23 cellular contexts compared by ENCODE assay signal in genomic region chr11:34929794-34930763, GRCh38. TPM values are rescaled to one million over a fixed set of nuclear protein-coding genes. Genes with fewer than 3 reads are reported as not detected.
DNase-seq lines count a peak whose midpoint lies in the region; ATAC-seq and TF ChIP-seq lines count a peak whose summit lies in the region.
"Had no signal": no experiment of that assay in that cellular context is flagged by ENCODE, and none has a peak within 500 bp of the region (broad histone marks: within the 10 kb centered on the region; RNA-seq: fewer than 3 reads in every experiment).

No MANE protein-coding gene starts in this region.

- no peaks in the 10 kb centered on the region for H3K27me3 Mint-ChIP-seq in activated CD8-positive, alpha-beta T cell treated with anti-CD3 and anti-CD28 coated beads for 36 hours
- H3K27me3 Mint-ChIP-seq in activated CD8-positive, alpha-beta T cell treated with anti-CD3 and anti-CD28 coated beads, Interleukin-2, amount 10 ng/mL, durations not matched to agents 7 days and 5 days (ENCODE audit: low read depth): no peaks in the 10 kb centered on the region
- H3K27me3 Mint-ChIP-seq: activated CD4-positive, alpha-beta memory T cell treated with anti-CD3 and anti-CD28 coated beads for 36 hours had no signal

- no peak overlapping the region for H3K9ac ChIP-seq in liver (ENCODE audit: low read depth in 1 of 2, low read length in 2 of 2)
- H3K9ac ChIP-seq: BLaER1 treated with 17β-estradiol and CSF1 and Interleukin-3, amounts not matched to agents 10 nM and 100 nM had no signal

- no peak overlapping the region for H3K4me3 ChIP-seq in liver (ENCODE audit: low read depth in 1 of 3, low read length in 3 of 3)
- H3K4me3 ChIP-seq in upper lobe of right lung: no peak overlapping the region
- H3K4me3 ChIP-seq: BLaER1 treated with 17β-estradiol and CSF1 and Interleukin-3, amounts not matched to agents 10 nM and 100 nM; esophagus squamous epithelium had no signal

- H3K4me1 Mint-ChIP-seq in activated CD8-positive, alpha-beta T cell treated with anti-CD3 and anti-CD28 coated beads for 36 hours (ENCODE audit: low read depth): peaks cover 18% of the 10 kb centered on the region
- peaks cover 10% of the 10 kb centered on the region for H3K4me1 Mint-ChIP-seq in activated CD8-positive, alpha-beta T cell treated with anti-CD3 and anti-CD28 coated beads, Interleukin-2, amount 10 ng/mL, durations not matched to agents 7 days and 5 days (ENCODE audit: low read depth)

- H3K9me3 Mint-ChIP-seq in activated CD8-positive, alpha-beta T cell treated with anti-CD3 and anti-CD28 coated beads for 36 hours: no peaks in the 10 kb centered on the region
- no peaks in the 10 kb centered on the region for H3K9me3 Mint-ChIP-seq in activated CD8-positive, alpha-beta T cell treated with anti-CD3 and anti-CD28 coated beads, Interleukin-2, amount 10 ng/mL, durations not matched to agents 7 days and 5 days (ENCODE audit: insufficient read depth)
- H3K9me3 Mint-ChIP-seq: activated CD4-positive, alpha-beta memory T cell treated with anti-CD3 and anti-CD28 coated beads for 36 hours; activated naive CD4-positive, alpha-beta T cell treated with anti-CD3 and anti-CD28 coated beads for 36 hours; stimulated activated effector memory CD8-positive, alpha-beta T cell treated with anti-CD3 and anti-CD28 coated beads, Interleukin-12 subunit alpha, Interleukin-12 subunit beta, amount 100 ng/mL, for 72 hours; T-helper 2 cell treated with Interferon-gamma antibody and Interleukin-4, amounts not matched to agents 5 μg/mL and 100 μg/mL, for 36 hours had no signal

- POLR2A ChIA-PET in activated CD8-positive, alpha-beta T cell treated with anti-CD3 and anti-CD28 coated beads for 36 hours (lab: Charles Lee): interaction anchor here (1.2 kb wide), 1 partner anchor 18 kb away, joined by 3 read pairs; no protein-coding TSS in a partner anchor
- POLR2A ChIA-PET in activated CD8-positive, alpha-beta T cell treated with anti-CD3 and anti-CD28 coated beads, Interleukin-2, amount 10 ng/mL, durations not matched to agents 7 days and 5 days (lab: Charles Lee): no interaction called here

- no peak overlapping the region for H3K4me3 Mint-ChIP-seq in activated CD8-positive, alpha-beta T cell treated with anti-CD3 and anti-CD28 coated beads for 36 hours
- no peak overlapping the region for H3K4me3 Mint-ChIP-seq in activated CD8-positive, alpha-beta T cell treated with anti-CD3 and anti-CD28 coated beads, Interleukin-2, amount 10 ng/mL, durations not matched to agents 7 days and 5 days
- H3K4me3 Mint-ChIP-seq: activated CD4-positive, alpha-beta memory T cell treated with anti-CD3 and anti-CD28 coated beads for 36 hours; activated naive CD4-positive, alpha-beta T cell treated with anti-CD3 and anti-CD28 coated beads for 36 hours; stimulated activated effector memory CD8-positive, alpha-beta T cell treated with anti-CD3 and anti-CD28 coated beads, Interleukin-12 subunit alpha, Interleukin-12 subunit beta, amount 100 ng/mL, for 72 hours; T-helper 2 cell treated with Interferon-gamma antibody and Interleukin-4, amounts not matched to agents 5 μg/mL and 100 μg/mL, for 36 hours had no signal

- no peaks in the 10 kb centered on the region for H3K36me3 Mint-ChIP-seq in activated CD8-positive, alpha-beta T cell treated with anti-CD3 and anti-CD28 coated beads for 36 hours (ENCODE audit: low read depth)
- H3K36me3 Mint-ChIP-seq in activated CD8-positive, alpha-beta T cell treated with anti-CD3 and anti-CD28 coated beads, Interleukin-2, amount 10 ng/mL, durations not matched to agents 7 days and 5 days (ENCODE audit: low read depth): peaks cover 11% of the 10 kb centered on the region

- CTCF ChIA-PET in activated CD8-positive, alpha-beta T cell treated with anti-CD3 and anti-CD28 coated beads for 36 hours (lab: Charles Lee): interaction anchor here (0.6 to 9.2 kb wide), 7 partner anchors 12 to 1329 kb away, joined by 3 to 144 read pairs (median 3); no protein-coding TSS in a partner anchor
- CTCF ChIA-PET in activated CD8-positive, alpha-beta T cell treated with anti-CD3 and anti-CD28 coated beads, Interleukin-2, amount 10 ng/mL, durations not matched to agents 7 days and 5 days (lab: Charles Lee): interaction anchor here (0.9 to 9.5 kb wide), 4 partner anchors 12 to 462 kb away, joined by 3 to 150 read pairs (median 37); no protein-coding TSS in a partner anchor

- no peak for DNase-seq in activated CD8-positive, alpha-beta T cell treated with anti-CD3 and anti-CD28 coated beads for 36 hours
- DNase-seq in activated CD8-positive, alpha-beta T cell treated with anti-CD3 and anti-CD28 coated beads, Interleukin-2, amount 10 ng/mL, durations not matched to agents 7 days and 5 days: no peak
- DNase-seq in SW480 (ENCODE audit: low spot score) (peak; percentile 77), upper lobe of right lung (no peak), SW 1271 (lab: John Stamatoyannopoulos, UW) (no peak), DMS 273 (lab: John Stamatoyannopoulos, UW; ENCODE audit: unreplicated experiment) (no peak)
- DNase-seq: activated CD4-positive, alpha-beta memory T cell treated with anti-CD3 and anti-CD28 coated beads for 36 hours; activated naive CD4-positive, alpha-beta T cell treated with anti-CD3 and anti-CD28 coated beads for 36 hours; activated T-cell treated with anti-CD3 and anti-CD28 coated beads, Interleukin-2, amount 50 U/mL, for 1 hour; effector memory CD4-positive, alpha-beta T cell; esophagus squamous epithelium; Karpas-422; NCI-H1105; NCI-H2081 treated with DMSO at 0.1 percent for 48 hours; NCI-H524 treated with DMSO at 0.1 percent for 48 hours; occipital lobe; right cardiac atrium; SIG-M5 had no signal

- H3K4me1 ChIP-seq in liver (ENCODE audit: control insufficient read depth in 4 of 4, insufficient read depth in 4 of 4, low read length in 3 of 4) (peaks cover 1 to 21% (median 10%) of the 10 kb centered on the region in 4 donors), upper lobe of right lung (peaks cover 27% of the 10 kb centered on the region)

- H3K9me3 ChIP-seq in liver (ENCODE audit: control insufficient read depth in 4 of 4, low read length in 3 of 4) (no peaks in the 10 kb centered on the region), upper lobe of right lung (no peaks in the 10 kb centered on the region)
- H3K9me3 ChIP-seq: BLaER1 treated with 17β-estradiol and CSF1 and Interleukin-3, amounts not matched to agents 10 nM and 100 nM; esophagus squamous epithelium had no signal

- H3K27me3 ChIP-seq in liver (ENCODE audit: control insufficient read depth in 4 of 4, insufficient read depth in 4 of 4, low read length in 3 of 4) (no peaks in the 10 kb centered on the region), upper lobe of right lung (no peaks in the 10 kb centered on the region)
- H3K27me3 ChIP-seq: BLaER1 treated with 17β-estradiol and CSF1 and Interleukin-3, amounts not matched to agents 10 nM and 100 nM; esophagus squamous epithelium had no signal

- ATAC-seq in activated CD8-positive, alpha-beta T cell treated with anti-CD3 and anti-CD28 coated beads for 36 hours: no peak
- no peak for ATAC-seq in activated CD8-positive, alpha-beta T cell treated with anti-CD3 and anti-CD28 coated beads, Interleukin-2, amount 10 ng/mL, durations not matched to agents 7 days and 5 days
- ATAC-seq in upper lobe of right lung (peak; percentile 71), HG03135 (IDR thresholded peaks at IDR 0.05; ENCODE audit: unreplicated experiment) (no peak)
- ATAC-seq: right cardiac atrium; stimulated activated effector memory CD8-positive, alpha-beta T cell treated with anti-CD3 and anti-CD28 coated beads, Interleukin-12 subunit alpha, Interleukin-12 subunit beta, amount 100 ng/mL, for 72 hours had no signal

- peak in 1 of 2 donors; percentile 17 for TF ChIP-seq RAD21 in liver (IDR thresholded peaks at IDR 0.05)

- H3K36me3 ChIP-seq in liver (ENCODE audit: control insufficient read depth in 4 of 4, insufficient read depth in 3 of 4, low read depth in 1 of 4, low read length in 3 of 4) (peaks cover 0 to 6% (median 5%) of the 10 kb centered on the region in 4 donors), upper lobe of right lung (peaks cover 27% of the 10 kb centered on the region)

- H3K27ac Mint-ChIP-seq in activated CD8-positive, alpha-beta T cell treated with anti-CD3 and anti-CD28 coated beads for 36 hours: peak overlapping the region; percentile 53
- no peak overlapping the region for H3K27ac Mint-ChIP-seq in activated CD8-positive, alpha-beta T cell treated with anti-CD3 and anti-CD28 coated beads, Interleukin-2, amount 10 ng/mL, durations not matched to agents 7 days and 5 days
- H3K27ac Mint-ChIP-seq: activated CD4-positive, alpha-beta memory T cell treated with anti-CD3 and anti-CD28 coated beads for 36 hours; activated naive CD4-positive, alpha-beta T cell treated with anti-CD3 and anti-CD28 coated beads for 36 hours; stimulated activated effector memory CD8-positive, alpha-beta T cell treated with anti-CD3 and anti-CD28 coated beads, Interleukin-12 subunit alpha, Interleukin-12 subunit beta, amount 100 ng/mL, for 72 hours; T-helper 2 cell treated with Interferon-gamma antibody and Interleukin-4, amounts not matched to agents 5 μg/mL and 100 μg/mL, for 36 hours had no signal

- H3K27ac ChIP-seq in liver (ENCODE audit: low read depth in 1 of 2, low read length in 2 of 2) (no peak overlapping the region), upper lobe of right lung (no peak overlapping the region)
- H3K27ac ChIP-seq: BLaER1 treated with 17β-estradiol and CSF1 and Interleukin-3, amounts not matched to agents 10 nM and 100 nM; esophagus squamous epithelium had no signal

- no peak for TF ChIP-seq CTCF in activated CD8-positive, alpha-beta T cell treated with anti-CD3 and anti-CD28 coated beads for 36 hours (IDR thresholded peaks at IDR 0.05)
- TF ChIP-seq CTCF in liver (IDR thresholded peaks at IDR 0.05; ENCODE audit: low read depth, low read length, missing input control) (no peak), upper lobe of right lung (IDR thresholded peaks at IDR 0.05) (no peak)

- intact Hi-C loops in activated CD8-positive, alpha-beta T cell treated with anti-CD3 and anti-CD28 coated beads for 36 hours (cut with micrococcal nuclease): loop anchor here (5.0 kb wide), 1 partner anchor 212 kb away; no protein-coding TSS in a partner anchor
- intact Hi-C loops in upper lobe of right lung (cut with DNase I): loop anchor here (5.0 kb wide), 1 partner anchor 462 kb away; no protein-coding TSS in a partner anchor

- 72% methylated on average over 11 of the region's 11 CpGs for WGBS in liver

TF ChIP-seq in liver, 16 proteins besides CTCF, POLR2A, EP300 and RAD21 (continues in another document):
- no peak for TF ChIP-seq EGR1 (IDR thresholded peaks at IDR 0.05; ENCODE audit: low read depth in 2 of 2)

RNA-seq across cellular contexts. Expression of gene PDHX, which starts 13.7 kb away (rescaled TPM):
- 10 to 100 TPM; 37.1 to 37.4 TPM for total RNA-seq in activated CD8-positive, alpha-beta T cell treated with anti-CD3 and anti-CD28 coated beads for 36 hours
- total RNA-seq in activated CD8-positive, alpha-beta T cell treated with anti-CD3 and anti-CD28 coated beads, Interleukin-2, amount 10 ng/mL, durations not matched to agents 7 days and 5 days: 10 to 100 TPM; 32.3 TPM
- total RNA-seq in liver (10 to 100 TPM; 14.9 to 35.2 TPM), upper lobe of right lung (40.8 TPM)
- polyA plus RNA-seq in liver: 10 to 100 TPM; 22.6 to 25.5 TPM

RNA-seq across cellular contexts. Expression of gene APIP, which starts 13.9 kb away (rescaled TPM):
- total RNA-seq in activated CD8-positive, alpha-beta T cell treated with anti-CD3 and anti-CD28 coated beads for 36 hours: 10 to 100 TPM; 34.4 to 39.0 TPM
- 10 to 100 TPM; 31.1 to 34.2 TPM for total RNA-seq in activated CD8-positive, alpha-beta T cell treated with anti-CD3 and anti-CD28 coated beads, Interleukin-2, amount 10 ng/mL, durations not matched to agents 7 days and 5 days
- 10 to 100 TPM; 13.4 to 16.9 TPM for total RNA-seq in liver
- 10 to 100 TPM; 16.1 to 26.3 TPM for polyA plus RNA-seq in liver
- 26.5 TPM for total RNA-seq in upper lobe of right lung
